In the genomic region with DNA sequence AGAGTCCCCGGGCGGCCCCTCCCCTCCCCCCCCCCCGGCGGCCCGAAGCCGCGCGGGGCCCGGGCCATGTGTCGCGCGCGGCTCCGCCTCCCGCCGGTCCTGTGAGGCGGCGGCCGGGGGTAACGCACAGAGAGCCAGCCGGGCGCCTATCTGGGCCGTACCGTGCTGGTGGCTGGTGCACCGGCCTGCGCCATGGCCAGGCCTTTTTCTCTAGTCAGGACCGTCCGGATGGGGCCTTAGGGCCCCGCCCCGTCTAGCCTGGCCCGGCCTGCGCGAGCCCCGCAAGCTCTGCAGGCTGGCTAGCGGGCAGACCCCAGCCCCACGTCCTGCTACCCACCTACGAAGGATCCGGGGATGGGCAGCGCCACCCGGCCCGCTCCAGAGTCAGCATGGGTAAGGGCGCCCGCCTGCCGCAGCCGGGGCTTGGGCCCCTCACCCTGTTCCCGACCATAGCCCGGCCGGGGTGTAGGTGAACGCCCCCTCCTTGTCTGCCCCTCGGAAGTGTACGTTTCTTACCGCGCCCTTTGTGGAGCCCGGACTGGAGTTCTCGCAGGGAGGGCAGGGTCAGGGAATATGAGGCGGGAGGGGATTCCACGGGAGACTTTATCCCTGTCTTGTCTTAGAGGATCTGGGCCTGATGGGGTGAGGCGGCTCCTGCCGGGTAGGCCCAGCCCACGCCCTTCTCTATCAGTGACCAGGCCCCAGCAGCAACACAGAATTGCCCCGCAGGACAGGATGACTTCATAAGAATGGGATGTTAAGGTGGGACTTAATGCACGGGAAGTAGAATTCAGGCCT, we compare ENCODE assay signal across 1 cellular context.
TF ChIP-seq lines count a peak whose summit lies in the region.

A gene with protein sequence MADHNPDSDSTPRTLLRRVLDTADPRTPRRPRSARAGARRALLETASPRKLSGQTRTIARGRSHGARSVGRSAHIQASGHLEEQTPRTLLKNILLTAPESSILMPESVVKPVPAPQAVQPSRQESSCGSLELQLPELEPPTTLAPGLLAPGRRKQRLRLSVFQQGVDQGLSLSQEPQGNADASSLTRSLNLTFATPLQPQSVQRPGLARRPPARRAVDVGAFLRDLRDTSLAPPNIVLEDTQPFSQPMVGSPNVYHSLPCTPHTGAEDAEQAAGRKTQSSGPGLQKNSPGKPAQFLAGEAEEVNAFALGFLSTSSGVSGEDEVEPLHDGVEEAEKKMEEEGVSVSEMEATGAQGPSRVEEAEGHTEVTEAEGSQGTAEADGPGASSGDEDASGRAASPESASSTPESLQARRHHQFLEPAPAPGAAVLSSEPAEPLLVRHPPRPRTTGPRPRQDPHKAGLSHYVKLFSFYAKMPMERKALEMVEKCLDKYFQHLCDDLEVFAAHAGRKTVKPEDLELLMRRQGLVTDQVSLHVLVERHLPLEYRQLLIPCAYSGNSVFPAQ (minus strand): TSS at position 630 of the 798 bp plus-strand sequence. CDS start 13,834 bp downstream, outside the sequence.

TF ChIP-seq in HepG2, 621 proteins besides CTCF, POLR2A, EP300 and RAD21 (continued from another document and continues in another):
- TF ChIP-seq, protein P1, sequence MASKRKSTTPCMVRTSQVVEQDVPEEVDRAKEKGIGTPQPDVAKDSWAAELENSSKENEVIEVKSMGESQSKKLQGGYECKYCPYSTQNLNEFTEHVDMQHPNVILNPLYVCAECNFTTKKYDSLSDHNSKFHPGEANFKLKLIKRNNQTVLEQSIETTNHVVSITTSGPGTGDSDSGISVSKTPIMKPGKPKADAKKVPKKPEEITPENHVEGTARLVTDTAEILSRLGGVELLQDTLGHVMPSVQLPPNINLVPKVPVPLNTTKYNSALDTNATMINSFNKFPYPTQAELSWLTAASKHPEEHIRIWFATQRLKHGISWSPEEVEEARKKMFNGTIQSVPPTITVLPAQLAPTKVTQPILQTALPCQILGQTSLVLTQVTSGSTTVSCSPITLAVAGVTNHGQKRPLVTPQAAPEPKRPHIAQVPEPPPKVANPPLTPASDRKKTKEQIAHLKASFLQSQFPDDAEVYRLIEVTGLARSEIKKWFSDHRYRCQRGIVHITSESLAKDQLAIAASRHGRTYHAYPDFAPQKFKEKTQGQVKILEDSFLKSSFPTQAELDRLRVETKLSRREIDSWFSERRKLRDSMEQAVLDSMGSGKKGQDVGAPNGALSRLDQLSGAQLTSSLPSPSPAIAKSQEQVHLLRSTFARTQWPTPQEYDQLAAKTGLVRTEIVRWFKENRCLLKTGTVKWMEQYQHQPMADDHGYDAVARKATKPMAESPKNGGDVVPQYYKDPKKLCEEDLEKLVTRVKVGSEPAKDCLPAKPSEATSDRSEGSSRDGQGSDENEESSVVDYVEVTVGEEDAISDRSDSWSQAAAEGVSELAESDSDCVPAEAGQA (IDR thresholded peaks at IDR 0.05; ENCODE audit: low read depth) = no peak; the same call in 1 of the 2 replicates
- TF ChIP-seq, protein P1 (CRISPR knock-in tag; IDR thresholded peaks at IDR 0.05; ENCODE audit: borderline replicate concordance) = peak; percentile 56; the same call in 1 of the 2 replicates
- TF ChIP-seq ZNF703 (CRISPR knock-in tag; IDR thresholded peaks at IDR 0.05; ENCODE audit: borderline replicate concordance) (no peak), ZNF556 (CRISPR knock-in tag; IDR thresholded peaks at IDR 0.05; ENCODE audit: borderline replicate concordance) (no peak), IKZF1 (IDR thresholded peaks at IDR 0.05) (no peak), RXRA (CRISPR knock-in tag; IDR thresholded peaks at IDR 0.05) (0 out of 2 replicates have a peak, but pooled peaks have one; percentile 49), SIN3B (IDR thresholded peaks at IDR 0.05; ENCODE audit: low read length) (no peak; the same call in 1 of the 2 replicates), HNF4A (CRISPR knock-in tag; IDR thresholded peaks at IDR 0.05) (no peak), CBX5 (CRISPR knock-in tag; IDR thresholded peaks at IDR 0.05; ENCODE audit: borderline replicate concordance) (0 out of 2 replicates have a peak, but pooled peaks have one; percentile 26), KLF13 (CRISPR knock-in tag; IDR thresholded peaks at IDR 0.05) (no peak), U2AF2 (IDR thresholded peaks at IDR 0.05; ENCODE audit: low read depth, low read length) (no peak), SAP130 (CRISPR knock-in tag; IDR thresholded peaks at IDR 0.05; ENCODE audit: low read depth) (peak; percentile 53; the same call in 1 of the 2 replicates), SYNCRIP (IDR thresholded peaks at IDR 0.05; ENCODE audit: insufficient read depth, low read depth, low read length) (no peak), TBX2 (CRISPR knock-in tag; IDR thresholded peaks at IDR 0.05; ENCODE audit: borderline replicate concordance) (no peak), ATRX (CRISPR knock-in tag; IDR thresholded peaks at IDR 0.05; ENCODE audit: borderline replicate concordance) (0 out of 2 replicates have a peak, but pooled peaks have one; percentile 42), ZNF530 (CRISPR knock-in tag; IDR thresholded peaks at IDR 0.05; ENCODE audit: low read depth) (no peak), SRSF9 (IDR thresholded peaks at IDR 0.05; ENCODE audit: borderline replicate concordance, insufficient read depth, low read depth, low read length, poor library complexity, severe bottlenecking) (no peak), HOXA7 (CRISPR knock-in tag; IDR thresholded peaks at IDR 0.05) (no peak)
- TF ChIP-seq, protein P2, sequence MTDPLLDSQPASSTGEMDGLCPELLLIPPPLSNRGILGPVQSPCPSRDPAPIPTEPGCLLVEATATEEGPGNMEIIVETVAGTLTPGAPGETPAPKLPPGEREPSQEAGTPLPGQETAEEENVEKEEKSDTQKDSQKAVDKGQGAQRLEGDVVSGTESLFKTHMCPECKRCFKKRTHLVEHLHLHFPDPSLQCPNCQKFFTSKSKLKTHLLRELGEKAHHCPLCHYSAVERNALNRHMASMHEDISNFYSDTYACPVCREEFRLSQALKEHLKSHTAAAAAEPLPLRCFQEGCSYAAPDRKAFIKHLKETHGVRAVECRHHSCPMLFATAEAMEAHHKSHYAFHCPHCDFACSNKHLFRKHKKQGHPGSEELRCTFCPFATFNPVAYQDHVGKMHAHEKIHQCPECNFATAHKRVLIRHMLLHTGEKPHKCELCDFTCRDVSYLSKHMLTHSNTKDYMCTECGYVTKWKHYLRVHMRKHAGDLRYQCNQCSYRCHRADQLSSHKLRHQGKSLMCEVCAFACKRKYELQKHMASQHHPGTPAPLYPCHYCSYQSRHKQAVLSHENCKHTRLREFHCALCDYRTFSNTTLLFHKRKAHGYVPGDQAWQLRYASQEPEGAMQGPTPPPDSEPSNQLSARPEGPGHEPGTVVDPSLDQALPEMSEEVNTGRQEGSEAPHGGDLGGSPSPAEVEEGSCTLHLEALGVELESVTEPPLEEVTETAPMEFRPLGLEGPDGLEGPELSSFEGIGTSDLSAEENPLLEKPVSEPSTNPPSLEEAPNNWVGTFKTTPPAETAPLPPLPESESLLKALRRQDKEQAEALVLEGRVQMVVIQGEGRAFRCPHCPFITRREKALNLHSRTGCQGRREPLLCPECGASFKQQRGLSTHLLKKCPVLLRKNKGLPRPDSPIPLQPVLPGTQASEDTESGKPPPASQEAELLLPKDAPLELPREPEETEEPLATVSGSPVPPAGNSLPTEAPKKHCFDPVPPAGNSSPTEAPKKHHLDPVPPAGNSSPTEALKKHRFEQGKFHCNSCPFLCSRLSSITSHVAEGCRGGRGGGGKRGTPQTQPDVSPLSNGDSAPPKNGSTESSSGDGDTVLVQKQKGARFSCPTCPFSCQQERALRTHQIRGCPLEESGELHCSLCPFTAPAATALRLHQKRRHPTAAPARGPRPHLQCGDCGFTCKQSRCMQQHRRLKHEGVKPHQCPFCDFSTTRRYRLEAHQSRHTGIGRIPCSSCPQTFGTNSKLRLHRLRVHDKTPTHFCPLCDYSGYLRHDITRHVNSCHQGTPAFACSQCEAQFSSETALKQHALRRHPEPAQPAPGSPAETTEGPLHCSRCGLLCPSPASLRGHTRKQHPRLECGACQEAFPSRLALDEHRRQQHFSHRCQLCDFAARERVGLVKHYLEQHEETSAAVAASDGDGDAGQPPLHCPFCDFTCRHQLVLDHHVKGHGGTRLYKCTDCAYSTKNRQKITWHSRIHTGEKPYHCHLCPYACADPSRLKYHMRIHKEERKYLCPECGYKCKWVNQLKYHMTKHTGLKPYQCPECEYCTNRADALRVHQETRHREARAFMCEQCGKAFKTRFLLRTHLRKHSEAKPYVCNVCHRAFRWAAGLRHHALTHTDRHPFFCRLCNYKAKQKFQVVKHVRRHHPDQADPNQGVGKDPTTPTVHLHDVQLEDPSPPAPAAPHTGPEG (CRISPR knock-in tag; IDR thresholded peaks at IDR 0.05) = no peak
- TF ChIP-seq, protein P3, sequence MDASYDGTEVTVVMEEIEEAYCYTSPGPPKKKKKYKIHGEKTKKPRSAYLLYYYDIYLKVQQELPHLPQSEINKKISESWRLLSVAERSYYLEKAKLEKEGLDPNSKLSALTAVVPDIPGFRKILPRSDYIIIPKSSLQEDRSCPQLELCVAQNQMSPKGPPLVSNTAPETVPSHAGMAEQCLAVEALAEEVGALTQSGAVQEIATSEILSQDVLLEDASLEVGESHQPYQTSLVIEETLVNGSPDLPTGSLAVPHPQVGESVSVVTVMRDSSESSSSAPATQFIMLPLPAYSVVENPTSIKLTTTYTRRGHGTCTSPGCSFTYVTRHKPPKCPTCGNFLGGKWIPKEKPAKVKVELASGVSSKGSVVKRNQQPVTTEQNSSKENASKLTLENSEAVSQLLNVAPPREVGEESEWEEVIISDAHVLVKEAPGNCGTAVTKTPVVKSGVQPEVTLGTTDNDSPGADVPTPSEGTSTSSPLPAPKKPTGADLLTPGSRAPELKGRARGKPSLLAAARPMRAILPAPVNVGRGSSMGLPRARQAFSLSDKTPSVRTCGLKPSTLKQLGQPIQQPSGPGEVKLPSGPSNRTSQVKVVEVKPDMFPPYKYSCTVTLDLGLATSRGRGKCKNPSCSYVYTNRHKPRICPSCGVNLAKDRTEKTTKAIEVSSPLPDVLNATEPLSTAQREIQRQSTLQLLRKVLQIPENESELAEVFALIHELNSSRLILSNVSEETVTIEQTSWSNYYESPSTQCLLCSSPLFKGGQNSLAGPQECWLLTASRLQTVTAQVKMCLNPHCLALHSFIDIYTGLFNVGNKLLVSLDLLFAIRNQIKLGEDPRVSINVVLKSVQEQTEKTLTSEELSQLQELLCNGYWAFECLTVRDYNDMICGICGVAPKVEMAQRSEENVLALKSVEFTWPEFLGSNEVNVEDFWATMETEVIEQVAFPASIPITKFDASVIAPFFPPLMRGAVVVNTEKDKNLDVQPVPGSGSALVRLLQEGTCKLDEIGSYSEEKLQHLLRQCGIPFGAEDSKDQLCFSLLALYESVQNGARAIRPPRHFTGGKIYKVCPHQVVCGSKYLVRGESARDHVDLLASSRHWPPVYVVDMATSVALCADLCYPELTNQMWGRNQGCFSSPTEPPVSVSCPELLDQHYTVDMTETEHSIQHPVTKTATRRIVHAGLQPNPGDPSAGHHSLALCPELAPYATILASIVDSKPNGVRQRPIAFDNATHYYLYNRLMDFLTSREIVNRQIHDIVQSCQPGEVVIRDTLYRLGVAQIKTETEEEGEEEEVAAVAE (CRISPR knock-in tag; IDR thresholded peaks at IDR 0.05; ENCODE audit: borderline replicate concordance) = no peak
- TF ChIP-seq, protein P4, sequence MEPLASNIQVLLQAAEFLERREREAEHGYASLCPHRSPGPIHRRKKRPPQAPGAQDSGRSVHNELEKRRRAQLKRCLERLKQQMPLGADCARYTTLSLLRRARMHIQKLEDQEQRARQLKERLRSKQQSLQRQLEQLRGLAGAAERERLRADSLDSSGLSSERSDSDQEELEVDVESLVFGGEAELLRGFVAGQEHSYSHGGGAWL (CRISPR knock-in tag; IDR thresholded peaks at IDR 0.05) = peak; percentile 29; the same call in 1 of the 2 replicates
- TF ChIP-seq, protein P5, sequence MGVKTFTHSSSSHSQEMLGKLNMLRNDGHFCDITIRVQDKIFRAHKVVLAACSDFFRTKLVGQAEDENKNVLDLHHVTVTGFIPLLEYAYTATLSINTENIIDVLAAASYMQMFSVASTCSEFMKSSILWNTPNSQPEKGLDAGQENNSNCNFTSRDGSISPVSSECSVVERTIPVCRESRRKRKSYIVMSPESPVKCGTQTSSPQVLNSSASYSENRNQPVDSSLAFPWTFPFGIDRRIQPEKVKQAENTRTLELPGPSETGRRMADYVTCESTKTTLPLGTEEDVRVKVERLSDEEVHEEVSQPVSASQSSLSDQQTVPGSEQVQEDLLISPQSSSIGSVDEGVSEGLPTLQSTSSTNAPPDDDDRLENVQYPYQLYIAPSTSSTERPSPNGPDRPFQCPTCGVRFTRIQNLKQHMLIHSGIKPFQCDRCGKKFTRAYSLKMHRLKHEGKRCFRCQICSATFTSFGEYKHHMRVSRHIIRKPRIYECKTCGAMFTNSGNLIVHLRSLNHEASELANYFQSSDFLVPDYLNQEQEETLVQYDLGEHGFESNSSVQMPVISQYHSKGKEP (CRISPR knock-in tag; IDR thresholded peaks at IDR 0.05) = no peak
- TF ChIP-seq, protein P6, sequence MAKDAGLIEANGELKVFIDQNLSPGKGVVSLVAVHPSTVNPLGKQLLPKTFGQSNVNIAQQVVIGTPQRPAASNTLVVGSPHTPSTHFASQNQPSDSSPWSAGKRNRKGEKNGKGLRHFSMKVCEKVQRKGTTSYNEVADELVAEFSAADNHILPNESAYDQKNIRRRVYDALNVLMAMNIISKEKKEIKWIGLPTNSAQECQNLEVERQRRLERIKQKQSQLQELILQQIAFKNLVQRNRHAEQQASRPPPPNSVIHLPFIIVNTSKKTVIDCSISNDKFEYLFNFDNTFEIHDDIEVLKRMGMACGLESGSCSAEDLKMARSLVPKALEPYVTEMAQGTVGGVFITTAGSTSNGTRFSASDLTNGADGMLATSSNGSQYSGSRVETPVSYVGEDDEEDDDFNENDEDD (CRISPR knock-in tag; IDR thresholded peaks at IDR 0.05; ENCODE audit: borderline replicate concordance) = no peak
- TF ChIP-seq, protein P7, sequence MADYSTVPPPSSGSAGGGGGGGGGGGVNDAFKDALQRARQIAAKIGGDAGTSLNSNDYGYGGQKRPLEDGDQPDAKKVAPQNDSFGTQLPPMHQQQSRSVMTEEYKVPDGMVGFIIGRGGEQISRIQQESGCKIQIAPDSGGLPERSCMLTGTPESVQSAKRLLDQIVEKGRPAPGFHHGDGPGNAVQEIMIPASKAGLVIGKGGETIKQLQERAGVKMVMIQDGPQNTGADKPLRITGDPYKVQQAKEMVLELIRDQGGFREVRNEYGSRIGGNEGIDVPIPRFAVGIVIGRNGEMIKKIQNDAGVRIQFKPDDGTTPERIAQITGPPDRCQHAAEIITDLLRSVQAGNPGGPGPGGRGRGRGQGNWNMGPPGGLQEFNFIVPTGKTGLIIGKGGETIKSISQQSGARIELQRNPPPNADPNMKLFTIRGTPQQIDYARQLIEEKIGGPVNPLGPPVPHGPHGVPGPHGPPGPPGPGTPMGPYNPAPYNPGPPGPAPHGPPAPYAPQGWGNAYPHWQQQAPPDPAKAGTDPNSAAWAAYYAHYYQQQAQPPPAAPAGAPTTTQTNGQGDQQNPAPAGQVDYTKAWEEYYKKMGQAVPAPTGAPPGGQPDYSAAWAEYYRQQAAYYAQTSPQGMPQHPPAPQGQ (CRISPR knock-in tag; IDR thresholded peaks at IDR 0.05; ENCODE audit: borderline replicate concordance) = no peak
